Comparison of ENCODE assay signal across 8 cellular contexts in the genomic region with DNA sequence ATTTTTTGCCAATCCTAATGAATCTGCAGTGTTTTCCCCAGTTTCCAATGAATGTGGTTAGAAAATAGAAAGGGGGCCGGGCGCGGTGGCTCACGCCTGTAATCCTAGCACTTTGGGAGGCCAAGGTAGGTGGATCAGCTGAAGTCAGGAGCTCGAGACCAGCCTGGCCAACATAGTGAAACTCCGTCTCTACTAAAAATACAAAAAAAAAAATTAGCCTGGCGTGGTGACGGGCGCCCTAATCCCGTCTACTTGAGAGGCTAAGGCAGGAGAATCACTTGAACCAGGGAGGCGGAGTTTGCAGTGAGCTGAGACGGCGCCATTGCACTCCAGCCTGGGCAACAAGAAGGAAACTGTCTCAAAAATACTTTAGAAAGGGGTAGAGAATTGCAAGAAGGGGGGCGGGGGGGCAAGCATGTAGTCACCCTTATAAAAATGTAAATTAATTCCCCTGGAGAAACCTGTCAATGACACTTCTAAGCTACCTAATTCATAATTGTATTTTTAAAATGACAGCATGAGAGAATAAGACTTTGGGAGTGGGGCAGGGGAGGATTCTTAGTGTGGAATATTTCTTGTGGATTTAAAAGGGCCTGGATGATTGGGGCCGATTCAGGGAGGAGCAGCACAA.
DNase-seq lines count a peak whose midpoint lies in the region; ATAC-seq and TF ChIP-seq lines count a peak whose summit lies in the region.

No MANE protein-coding gene starts in this region.

- no peak for DNase-seq in AG04449 (ENCODE audit: low read depth, low spot score)
- no peak for DNase-seq in HL-60 (ENCODE audit: low read depth in 1 of 2, low spot score in 1 of 2)
- no peak for DNase-seq in brain microvascular endothelial cell
- DNase-seq in GM13976 (ENCODE audit: low spot score): no peak
- DNase-seq in stimulated activated CD4-positive, alpha-beta T cell treated with anti-CD3 and anti-CD28 coated beads, Interleukin-1b, Interleukin-23, amount 100 ng/mL, for 48 hours: no peak
- DNase-seq in AML-193 (lab: John Stamatoyannopoulos, UW): no peak

- H3K27me3 ChIP-seq in HL-60 (ENCODE audit: insufficient read depth, poor library complexity, severe bottlenecking): no peaks in the 10 kb centered on the region
- H3K27me3 ChIP-seq in brain microvascular endothelial cell (replicated peaks): no peaks in the 10 kb centered on the region
- no peaks in the 10 kb centered on the region for H3K27me3 ChIP-seq in mucosa of rectum (ENCODE audit: control insufficient read depth in 2 of 2, insufficient read depth in 2 of 2, low read length in 2 of 2)

- POLR2A ChIA-PET in AG04449 (lab: Yijun Ruan, JAX): interaction anchor here (0.7 to 2.9 kb wide), 4 partner anchors 77 to 440 kb away, joined by 3 to 16 read pairs (median 9); partner anchors contain the start of genes DNAAF2, KLHDC1, MGAT2 and RPL36AL

- H3K4me1 ChIP-seq in mucosa of rectum (ENCODE audit: control insufficient read depth in 2 of 2, insufficient read depth in 2 of 2, low read length in 2 of 2): peaks cover 17 to 27% of the 10 kb centered on the region in 2 donors

- H3K4me3 ChIP-seq in AG04449 (ENCODE audit: low read depth, low read length) (peak overlapping the region; percentile 96), HL-60 (replicated peaks; ENCODE audit: insufficient read depth, low read length) (no peak overlapping the region), brain microvascular endothelial cell (ENCODE audit: low read depth, low read length) (peak overlapping the region; percentile 96), mucosa of rectum (ENCODE audit: low read length in 2 of 2) (peak overlapping the region; percentile 98)

- TF ChIP-seq CTCF in AG04449 (IDR thresholded peaks at IDR 0.05; ENCODE audit: insufficient read depth, low read length, missing control alignments) (no peak), HL-60 (IDR thresholded peaks at IDR 0.05; ENCODE audit: insufficient read depth, low read length) (no peak), brain microvascular endothelial cell (IDR thresholded peaks at IDR 0.05; ENCODE audit: low read depth, low read length, missing control alignments) (no peak), GM13976 (IDR thresholded peaks at IDR 0.05; ENCODE audit: borderline replicate concordance, control extremely low read depth, extremely low read depth, insufficient read depth, missing control alignments) (no peak)

- no peaks in the 10 kb centered on the region for H3K9me3 ChIP-seq in mucosa of rectum (ENCODE audit: control insufficient read depth in 2 of 2, low read length in 2 of 2)

- no peak for ATAC-seq in GM18505 (IDR thresholded peaks at IDR 0.05; ENCODE audit: unreplicated experiment)

- peak overlapping the region; percentile 93; the same call in 1 of the 2 replicates for H3K27ac ChIP-seq in HL-60 (replicated peaks)
- peak overlapping the region; percentile 95 for H3K27ac ChIP-seq in brain microvascular endothelial cell
- H3K27ac ChIP-seq in mucosa of rectum (ENCODE audit: low read depth in 2 of 2, low read length in 2 of 2): peak overlapping the region; percentile 100

- in situ Hi-C loops in brain microvascular endothelial cell (cut with HindIII; ENCODE audit: low pct_ligation_motif_present, low sequenced_read_pairs) (no loop called here), GM13976 (cut with MboI; ENCODE audit: low sequenced_read_pairs, unreplicated experiment) (no loop called here)

- H3K9ac ChIP-seq in mucosa of rectum (ENCODE audit: low read depth in 1 of 2, low read length in 2 of 2): peak overlapping the region; percentile 99 to 100

- H3K36me3 ChIP-seq in brain microvascular endothelial cell (replicated peaks): peaks cover 8% of the 10 kb centered on the region
- peaks cover 7 to 13% of the 10 kb centered on the region in 2 donors for H3K36me3 ChIP-seq in mucosa of rectum (ENCODE audit: control insufficient read depth in 2 of 2, insufficient read depth in 2 of 2, low read length in 2 of 2)

- TF ChIP-seq POLR2A in GM18505 (IDR thresholded peaks at IDR 0.05; ENCODE audit: borderline replicate concordance, extremely low read depth, insufficient read depth, insufficient read length): no peak

- CTCF ChIA-PET in AG04449 (lab: Yijun Ruan, JAX): interaction anchor here (0.8 to 3.5 kb wide), 4 partner anchors 12 to 135 kb away, joined by 3 to 27 read pairs (median 4); partner anchors contain the start of genes DNAAF2 and NEMF
